ENCODE assay signal across 8 cellular contexts in the genomic region with DNA sequence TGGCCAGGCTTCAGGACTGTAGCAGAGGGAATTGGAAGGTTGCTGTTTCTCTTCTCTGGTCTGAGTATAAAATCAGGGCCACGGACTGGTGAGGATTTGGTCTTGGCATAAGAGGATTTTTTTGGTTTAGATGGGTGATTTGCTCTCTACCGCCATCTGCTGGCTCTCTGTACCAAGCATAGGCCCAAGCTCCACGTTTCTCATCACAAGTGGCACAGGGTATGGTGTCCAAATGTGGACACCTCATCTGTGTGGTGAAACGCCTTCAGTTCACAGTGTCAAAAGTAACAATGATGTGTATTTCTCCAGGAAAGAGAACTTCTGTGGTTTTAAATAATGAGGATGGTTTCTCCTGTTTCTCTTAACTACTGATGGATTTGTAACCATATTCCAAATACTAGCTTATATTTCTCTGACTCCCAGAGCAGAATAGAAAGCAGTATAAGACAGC.
DNase-seq lines count a peak whose midpoint lies in the region; ATAC-seq and TF ChIP-seq lines count a peak whose summit lies in the region.

No MANE protein-coding gene starts in this region.

- no peak for TF ChIP-seq EP300 in ovary (IDR thresholded peaks at IDR 0.05)

- H3K27ac ChIP-seq in RWPE1, result no peak overlapping the region
- no peak overlapping the region for H3K27ac ChIP-seq in ovary

- TF ChIP-seq POLR2A in ovary (IDR thresholded peaks at IDR 0.05), result no peak

- no peak overlapping the region for H3K27ac Mint-ChIP-seq in type B pancreatic cell

- H3K4me1 Mint-ChIP-seq in type B pancreatic cell (ENCODE audit: unreplicated experiment), result no peaks in the 10 kb centered on the region

- 7 to 16% (median 13%) methylated on average over 4 of the region's 4 CpGs for WGBS in ovary, 3 donors

- H3K4me3 Mint-ChIP-seq in type B pancreatic cell, result no peak overlapping the region

- H3K4me3 ChIP-seq in ovary, result no peak overlapping the region

- CTCF ChIA-PET in RWPE1 (lab: Yijun Ruan, JAX), result interaction anchor here (0.5 to 1.5 kb wide), 21 partner anchors 10 to 733 kb away, joined by 3 to 8 read pairs (median 4); partner anchors contain the start of gene EML6

- ATAC-seq in GM19372 (IDR thresholded peaks at IDR 0.05; ENCODE audit: low read depth, unreplicated experiment), result peak; percentile 81

- H3K36me3 Mint-ChIP-seq in type B pancreatic cell, result no peaks in the 10 kb centered on the region

- H3K36me3 ChIP-seq in ovary, result no peaks in the 10 kb centered on the region

- DNase-seq in COLO829 (ENCODE audit: low spot score) (peak; percentile 67), HuH-7 (ENCODE audit: low spot score) (peak; percentile 59), RWPE1 (ENCODE audit: low spot score) (peak; percentile 60), foreskin melanocyte (peak; percentile 66), ovary (peak; percentile 47 to 70 (median 60)), type B pancreatic cell (ENCODE audit: extremely low spot score, unreplicated experiment) (no peak)
- peak; percentile 42 for DNase-seq in activated T-helper 9 cell treated with anti-CD3 and anti-CD28 coated beads, Interleukin-2, amount 50 U/mL, for 16 hours (ENCODE audit: low read depth)

- H3K27me3 Mint-ChIP-seq in type B pancreatic cell, result no peaks in the 10 kb centered on the region

- intact Hi-C loops in ovary (cut with DNase I), result loop anchor here in 2 of 4 donors (10.0 kb wide), 2 partner anchors 714 to 734 kb away; no protein-coding TSS in a partner anchor

- H3K27me3 ChIP-seq in ovary, result no peaks in the 10 kb centered on the region

- TF ChIP-seq CTCF in RWPE1 (conservative IDR thresholded peaks at IDR 0.05; ENCODE audit: low read depth) (peak; percentile 92), ovary (IDR thresholded peaks at IDR 0.05) (peak; percentile 46 to 55 (median 48)), type B pancreatic cell (conservative IDR thresholded peaks at IDR 0.05) (peak; percentile 93)

- POLR2A ChIA-PET in RWPE1 (lab: Yijun Ruan, JAX; ENCODE audit: low non-redundant PET), result no interaction called here

- no peaks in the 10 kb centered on the region for H3K9me3 ChIP-seq in ovary

- H3K4me1 ChIP-seq in ovary (ENCODE audit: insufficient read depth), result no peaks in the 10 kb centered on the region

- no peaks in the 10 kb centered on the region for H3K9me3 Mint-ChIP-seq in type B pancreatic cell
